18 cellular contexts compared by ENCODE assay signal in the genomic region with DNA sequence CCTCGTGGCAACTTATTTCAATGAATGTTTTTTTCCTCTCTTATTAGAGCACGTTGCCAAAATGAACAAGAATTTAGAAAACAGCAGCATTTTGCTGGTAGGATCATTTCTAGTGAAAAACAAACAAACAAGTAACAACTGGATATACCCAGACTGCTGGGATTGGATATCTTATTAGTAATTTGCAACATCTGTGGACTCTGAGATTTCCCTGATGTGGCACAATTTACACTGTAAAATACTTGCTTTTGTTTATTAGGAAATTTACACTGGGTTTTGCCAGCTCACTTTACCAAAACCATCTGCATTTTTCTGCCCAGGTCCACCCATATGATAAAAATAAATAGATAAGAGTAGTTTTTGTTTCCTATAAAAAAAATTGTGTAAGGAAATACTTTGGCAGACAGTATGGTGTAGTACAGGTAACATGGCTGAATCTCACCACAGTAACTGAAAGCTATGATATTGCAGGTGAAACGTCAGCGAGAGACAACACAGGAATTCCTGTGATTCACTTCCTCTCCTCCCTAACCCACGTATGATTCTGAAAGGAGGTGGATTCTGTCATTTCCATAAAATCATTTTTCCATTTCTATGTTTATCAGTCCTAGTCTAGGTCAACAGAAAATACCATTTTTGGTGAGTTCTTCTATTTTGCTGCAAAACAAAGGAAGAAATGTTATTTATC.
DNase-seq lines count a peak whose midpoint lies in the region; ATAC-seq and TF ChIP-seq lines count a peak whose summit lies in the region.
"Had no signal": no experiment of that assay in that cellular context is flagged by ENCODE, and none has a peak within 500 bp of the region (broad histone marks: within the 10 kb centered on the region; RNA-seq: fewer than 3 reads in every experiment).

No MANE protein-coding gene starts in this region.

- no peaks in the 10 kb centered on the region for H3K9me3 ChIP-seq in tibial nerve
- no peaks in the 10 kb centered on the region for H3K9me3 ChIP-seq in upper lobe of right lung
- H3K9me3 ChIP-seq: SJCRH30 had no signal

- ATAC-seq in GM21737 (IDR thresholded peaks at IDR 0.05; ENCODE audit: unreplicated experiment), result no peak
- ATAC-seq in upper lobe of right lung, result no peak

- intact Hi-C loops in upper lobe of right lung (cut with DNase I), result no loop called here

- no peaks in the 10 kb centered on the region for H3K4me1 ChIP-seq in tibial nerve
- H3K4me1 ChIP-seq in upper lobe of right lung, result no peaks in the 10 kb centered on the region
- H3K4me1 ChIP-seq: SJCRH30 had no signal

- peak; percentile 21 for DNase-seq in A172 (ENCODE audit: low spot score)
- DNase-seq in HT1080 (ENCODE audit: low read depth), result peak; percentile 40
- DNase-seq in choroid plexus epithelial cell (ENCODE audit: low read depth), result peak; percentile 8
- DNase-seq in kidney tubule cell (ENCODE audit: low spot score), result peak; percentile 46
- DNase-seq in NCI-H1105 treated with DMSO at 0.1 percent for 48 hours (lab: John Stamatoyannopoulos, UW), result no peak
- DNase-seq in tibial nerve (ENCODE audit: low spot score in 2 of 2), result no peak
- DNase-seq in upper lobe of right lung, result no peak
- DNase-seq: AML-193; CD4-positive, CD25-positive, alpha-beta regulatory T cell; DMS79; GDM1; HFFc6; Karpas-422; NCI-H1417; NCI-H1930; NCI-H524; SJCRH30 had no signal

- H3K36me3 ChIP-seq in tibial nerve (no peaks in the 10 kb centered on the region), upper lobe of right lung (no peaks in the 10 kb centered on the region)
- H3K36me3 ChIP-seq: SJCRH30 had no signal

- H3K4me3 ChIP-seq in choroid plexus epithelial cell (ENCODE audit: low read depth, low read length) (no peak overlapping the region), tibial nerve (no peak overlapping the region), upper lobe of right lung (no peak overlapping the region)
- H3K4me3 ChIP-seq: SJCRH30 had no signal

- TF ChIP-seq CTCF in choroid plexus epithelial cell (conservative IDR thresholded peaks at IDR 0.05; ENCODE audit: low read depth, low read length), result no peak
- TF ChIP-seq CTCF in tibial nerve (IDR thresholded peaks at IDR 0.05), result no peak
- no peak for TF ChIP-seq CTCF in upper lobe of right lung (IDR thresholded peaks at IDR 0.05)

- no peak for TF ChIP-seq POLR2A in tibial nerve (IDR thresholded peaks at IDR 0.05)

- H3K27me3 ChIP-seq in tibial nerve (no peaks in the 10 kb centered on the region), upper lobe of right lung (no peaks in the 10 kb centered on the region)
- H3K27me3 ChIP-seq: SJCRH30 had no signal

- TF ChIP-seq EP300 in tibial nerve (IDR thresholded peaks at IDR 0.05), result no peak

- 64 to 67% methylated on average over 5 of the region's 5 CpGs for WGBS in tibial nerve, 2 donors

- H3K27ac ChIP-seq in tibial nerve (no peak overlapping the region), upper lobe of right lung (no peak overlapping the region)
- H3K27ac ChIP-seq: SJCRH30 had no signal

Comparison
In these comparisons a context has a peak if more than half of its experiments do, and no peak if none do; other contexts are left out.
1. DNase-seq: peak in A172 (single experiment), HT1080 (single experiment), choroid plexus epithelial cell (single experiment) and kidney tubule cell (single experiment); none in NCI-H1105 treated with DMSO at 0.1 percent for 48 hours (single experiment), tibial nerve (0 of 2) and upper lobe of right lung (single experiment).